In genomic region chr3:194688946-194689345, GRCh38 we compare ENCODE assay signal across 9 cellular contexts. TPM values are rescaled to one million over a fixed set of nuclear protein-coding genes. Genes with fewer than 3 reads are reported as not detected.
DNase-seq lines count a peak whose midpoint lies in the region; ATAC-seq and TF ChIP-seq lines count a peak whose summit lies in the region.
"Had no signal": no experiment of that assay in that cellular context is flagged by ENCODE, and none has a peak within 500 bp of the region (broad histone marks: within the 10 kb centered on the region; RNA-seq: fewer than 3 reads in every experiment).

No MANE protein-coding gene starts in this region.

- H3K27ac ChIP-seq in left lung (peak overlapping the region; percentile 39 to 44), subcutaneous abdominal adipose tissue (ENCODE audit: low read depth, low read length) (peak overlapping the region; percentile 81)

- no peak for ATAC-seq in activated T-cell treated with anti-CD3 and anti-CD28 coated beads, Interleukin-2, amount 50 U/mL, for 72 hours (replicated peaks in 1 of 2)
- ATAC-seq in left lung (no peak), HG02588 (IDR thresholded peaks at IDR 0.05; ENCODE audit: unreplicated experiment) (no peak)

- intact Hi-C loops in activated T-helper 1 cell treated with anti-CD3 and anti-CD28 coated beads, Interleukin-12 subunit alpha, Interleukin-12 subunit beta, Interleukin-2, Interleukin-4 antibody, amounts not matched to agents 30 ng/mL and 10 ng/mL and 1 ng/mL, durations not matched to agents 14 hours and 24 hours and 36 hours (cut with micrococcal nuclease), result loop anchor here (5.0 kb wide), 6 partner anchors 218 to 853 kb away; partner anchors contain the start of genes ACAP2 and PPP1R2
- intact Hi-C loops in left lung (cut with DNase I), result loop anchor here in 1 of 2 donors (5.0 kb wide), 1 partner anchor 418 kb away; no protein-coding TSS in a partner anchor

- no peaks in the 10 kb centered on the region for H3K9me3 Mint-ChIP-seq in activated T-cell treated with anti-CD3 and anti-CD28 coated beads, Interleukin-2, amount 50 U/mL, for 72 hours
- no peaks in the 10 kb centered on the region for H3K9me3 Mint-ChIP-seq in activated T-helper 1 cell treated with anti-CD3 and anti-CD28 coated beads, Interleukin-12 subunit alpha, Interleukin-12 subunit beta, Interleukin-2, Interleukin-4 antibody, amounts not matched to agents 30 ng/mL and 10 ng/mL and 1 ng/mL, durations not matched to agents 14 hours and 24 hours and 36 hours

- H3K4me3 ChIP-seq in left lung, result peak overlapping the region in 1 of 2 donors; percentile 66
- H3K4me3 ChIP-seq in subcutaneous abdominal adipose tissue (ENCODE audit: low read depth in 1 of 5, low read length in 5 of 5), result peak overlapping the region in 3 of 5 donors; percentile 80 to 89 (median 84)

- TF ChIP-seq CTCF in left lung (IDR thresholded peaks at IDR 0.05), result no peak
- TF ChIP-seq CTCF in GM13977 (IDR thresholded peaks at IDR 0.05; ENCODE audit: extremely low read depth, insufficient read depth, missing control alignments), result no peak

- peak overlapping the region in 2 of 5 donors; percentile 25 to 56 for H3K9ac ChIP-seq in subcutaneous abdominal adipose tissue (ENCODE audit: low read length in 5 of 5)

- in situ Hi-C loops in GM13977 (cut with MboI; ENCODE audit: low pct_unique_long_range_greater_than_20kb, low sequenced_read_pairs, unreplicated experiment), result loop anchor here (10.0 to 25.0 kb wide), 4 partner anchors 273 to 848 kb away; partner anchors contain the start of gene PPP1R2

- peaks cover 2% of the 10 kb centered on the region in 2 donors for H3K36me3 Mint-ChIP-seq in activated T-cell treated with anti-CD3 and anti-CD28 coated beads, Interleukin-2, amount 50 U/mL, for 72 hours (ENCODE audit: insufficient read depth in 2 of 2)
- H3K36me3 Mint-ChIP-seq in activated T-helper 1 cell treated with anti-CD3 and anti-CD28 coated beads, Interleukin-12 subunit alpha, Interleukin-12 subunit beta, Interleukin-2, Interleukin-4 antibody, amounts not matched to agents 30 ng/mL and 10 ng/mL and 1 ng/mL, durations not matched to agents 14 hours and 24 hours and 36 hours (ENCODE audit: low read depth), result peaks cover 9% of the 10 kb centered on the region

- H3K9me3 ChIP-seq in left lung, result no peaks in the 10 kb centered on the region
- no peaks in the 10 kb centered on the region for H3K9me3 ChIP-seq in subcutaneous abdominal adipose tissue (ENCODE audit: control insufficient read depth in 5 of 5, low read length in 5 of 5)

- H3K4me1 ChIP-seq in left lung, result peaks cover 24 to 47% of the 10 kb centered on the region in 2 donors
- H3K4me1 ChIP-seq in subcutaneous abdominal adipose tissue (ENCODE audit: control insufficient read depth in 5 of 5, insufficient read depth in 5 of 5, low read length in 5 of 5), result peaks cover 8 to 66% (median 53%) of the 10 kb centered on the region in 5 donors

- H3K4me3 Mint-ChIP-seq in activated T-cell treated with anti-CD3 and anti-CD28 coated beads, Interleukin-2, amount 50 U/mL, for 72 hours, result peak overlapping the region; percentile 79 to 97
- H3K4me3 Mint-ChIP-seq in activated T-helper 1 cell treated with anti-CD3 and anti-CD28 coated beads, Interleukin-12 subunit alpha, Interleukin-12 subunit beta, Interleukin-2, Interleukin-4 antibody, amounts not matched to agents 30 ng/mL and 10 ng/mL and 1 ng/mL, durations not matched to agents 14 hours and 24 hours and 36 hours, result peak overlapping the region; percentile 60

- DNase-seq in activated T-cell treated with anti-CD3 and anti-CD28 coated beads, Interleukin-2, amount 50 U/mL, for 72 hours, result no peak
- DNase-seq in activated T-cell treated with anti-CD3 and anti-CD28 coated beads, Interleukin-2, amount 50 U/mL, for 1 hour, result no peak
- DNase-seq in activated T-helper 1 cell treated with anti-CD3 and anti-CD28 coated beads, Interleukin-12 subunit alpha, Interleukin-12 subunit beta, Interleukin-2, Interleukin-4 antibody, amounts not matched to agents 30 ng/mL and 10 ng/mL and 1 ng/mL, durations not matched to agents 14 hours and 24 hours and 36 hours (ENCODE audit: low spot score), result no peak
- DNase-seq in left lung, result no peak
- no peak for DNase-seq in GM13977 (ENCODE audit: low spot score)
- no peak for DNase-seq in LoVo (ENCODE audit: low spot score)
- DNase-seq: NCI-H510A had no signal

- peak overlapping the region; percentile 75 for H3K27ac Mint-ChIP-seq in activated T-cell treated with anti-CD3 and anti-CD28 coated beads, Interleukin-2, amount 50 U/mL, for 72 hours
- H3K27ac Mint-ChIP-seq in activated T-helper 1 cell treated with anti-CD3 and anti-CD28 coated beads, Interleukin-12 subunit alpha, Interleukin-12 subunit beta, Interleukin-2, Interleukin-4 antibody, amounts not matched to agents 30 ng/mL and 10 ng/mL and 1 ng/mL, durations not matched to agents 14 hours and 24 hours and 36 hours, result no peak overlapping the region

- H3K36me3 ChIP-seq in left lung, result no peaks in the 10 kb centered on the region
- H3K36me3 ChIP-seq in subcutaneous abdominal adipose tissue (ENCODE audit: control insufficient read depth in 5 of 5, insufficient read depth in 5 of 5, low read length in 5 of 5), result peaks cover 0 to 4% (median 0%) of the 10 kb centered on the region in 5 donors

- H3K27me3 Mint-ChIP-seq in activated T-cell treated with anti-CD3 and anti-CD28 coated beads, Interleukin-2, amount 50 U/mL, for 72 hours (ENCODE audit: low read depth), result peaks cover 44% of the 10 kb centered on the region
- peaks cover 34% of the 10 kb centered on the region for H3K27me3 Mint-ChIP-seq in activated T-helper 1 cell treated with anti-CD3 and anti-CD28 coated beads, Interleukin-12 subunit alpha, Interleukin-12 subunit beta, Interleukin-2, Interleukin-4 antibody, amounts not matched to agents 30 ng/mL and 10 ng/mL and 1 ng/mL, durations not matched to agents 14 hours and 24 hours and 36 hours (ENCODE audit: insufficient read depth)

- H3K4me1 Mint-ChIP-seq in activated T-cell treated with anti-CD3 and anti-CD28 coated beads, Interleukin-2, amount 50 U/mL, for 72 hours (ENCODE audit: low read depth), result peaks cover 59% of the 10 kb centered on the region
- H3K4me1 Mint-ChIP-seq in activated T-helper 1 cell treated with anti-CD3 and anti-CD28 coated beads, Interleukin-12 subunit alpha, Interleukin-12 subunit beta, Interleukin-2, Interleukin-4 antibody, amounts not matched to agents 30 ng/mL and 10 ng/mL and 1 ng/mL, durations not matched to agents 14 hours and 24 hours and 36 hours (ENCODE audit: low read depth), result peaks cover 43% of the 10 kb centered on the region

- H3K27me3 ChIP-seq in left lung (peaks cover 0 to 28% of the 10 kb centered on the region in 2 donors), subcutaneous abdominal adipose tissue (ENCODE audit: control insufficient read depth in 5 of 5, insufficient read depth in 4 of 5, low read length in 5 of 5) (peaks cover 0 to 13% (median 4%) of the 10 kb centered on the region in 5 donors)

RNA-seq across cellular contexts. Expression of gene FAM43A, which starts 3.3 kb away (rescaled TPM):
- total RNA-seq in activated T-cell treated with anti-CD3 and anti-CD28 coated beads, Interleukin-2, amount 50 U/mL, for 72 hours, result 10 to 100 TPM in 1 of 2 donors, 1 to 10 TPM in 1; 5.4 to 13.4 TPM
- 13.0 and 13.1 TPM in 2 replicates for total RNA-seq in activated T-helper 1 cell treated with anti-CD3 and anti-CD28 coated beads, Interleukin-12 subunit alpha, Interleukin-12 subunit beta, Interleukin-2, Interleukin-4 antibody, amounts not matched to agents 30 ng/mL and 10 ng/mL and 1 ng/mL, durations not matched to agents 14 hours and 24 hours and 36 hours
- total RNA-seq in left lung, result 1 to 10 TPM; 6.4 to 8.8 TPM

RNA-seq across cellular contexts. Expression of gene LSG1, which starts 17.0 kb away (rescaled TPM):
- total RNA-seq in activated T-cell treated with anti-CD3 and anti-CD28 coated beads, Interleukin-2, amount 50 U/mL, for 72 hours, result 10 to 100 TPM; 38.3 to 43.4 TPM
- 65.1 and 66.3 TPM in 2 replicates for total RNA-seq in activated T-helper 1 cell treated with anti-CD3 and anti-CD28 coated beads, Interleukin-12 subunit alpha, Interleukin-12 subunit beta, Interleukin-2, Interleukin-4 antibody, amounts not matched to agents 30 ng/mL and 10 ng/mL and 1 ng/mL, durations not matched to agents 14 hours and 24 hours and 36 hours
- 10 to 100 TPM; 18.2 to 27.8 TPM for total RNA-seq in left lung

RNA-seq across cellular contexts. Expression of gene TMEM44, which starts 55.7 kb away (rescaled TPM):
- 10 to 100 TPM; 11.9 to 19.6 TPM for total RNA-seq in activated T-cell treated with anti-CD3 and anti-CD28 coated beads, Interleukin-2, amount 50 U/mL, for 72 hours
- total RNA-seq in activated T-helper 1 cell treated with anti-CD3 and anti-CD28 coated beads, Interleukin-12 subunit alpha, Interleukin-12 subunit beta, Interleukin-2, Interleukin-4 antibody, amounts not matched to agents 30 ng/mL and 10 ng/mL and 1 ng/mL, durations not matched to agents 14 hours and 24 hours and 36 hours, result 2.1 and 2.4 TPM in 2 replicates
- total RNA-seq in left lung, result 10 to 100 TPM; 13.4 to 20.6 TPM
